9 cellular contexts compared by ENCODE assay signal in the genomic region with DNA sequence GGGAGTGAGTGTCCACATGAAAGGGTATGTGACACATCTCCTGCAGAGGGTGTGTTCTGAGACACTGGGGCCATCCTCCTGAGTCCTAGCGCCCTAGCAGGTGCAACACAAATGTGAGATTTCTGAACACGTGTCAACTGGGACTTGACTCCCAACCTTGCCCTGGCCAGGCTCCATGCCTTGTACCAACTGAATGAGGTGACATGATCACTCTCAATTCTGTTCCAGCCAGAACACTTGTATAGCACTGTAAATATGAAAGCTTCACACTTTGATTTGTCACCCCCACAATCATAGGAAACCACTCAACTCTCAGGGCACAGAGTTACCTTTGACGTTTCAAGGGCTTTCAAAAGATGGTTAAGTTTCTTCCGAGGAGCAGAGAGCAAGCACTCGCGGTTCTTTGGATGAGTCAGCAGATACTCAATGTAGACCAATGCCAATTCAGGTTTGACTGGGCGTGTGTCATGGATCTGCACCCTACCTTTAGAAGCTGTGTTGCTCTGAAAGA. TPM values are rescaled to one million over a fixed set of nuclear protein-coding genes. Genes with fewer than 3 reads are reported as not detected.
DNase-seq lines count a peak whose midpoint lies in the region; ATAC-seq, FAIRE-seq and TF ChIP-seq lines count a peak whose summit lies in the region.
"Had no signal": no experiment of that assay in that cellular context is flagged by ENCODE, and none has a peak within 500 bp of the region (broad histone marks: within the 10 kb centered on the region; RNA-seq: fewer than 3 reads in every experiment).

No MANE protein-coding gene starts in this region.

- TF ChIP-seq CTCF in upper lobe of right lung (IDR thresholded peaks at IDR 0.05) = no peak

- H3K4me3 ChIP-seq in upper lobe of right lung (no peak overlapping the region), H7 (ENCODE audit: insufficient read depth, low read depth, low read length) (no peak overlapping the region)

- no peaks in the 10 kb centered on the region for H3K9me3 ChIP-seq in upper lobe of right lung

- no peaks in the 10 kb centered on the region for H3K9me3 Mint-ChIP-seq in activated T-helper 1 cell treated with anti-CD3 and anti-CD28 coated beads, Interleukin-12 subunit alpha, Interleukin-12 subunit beta, Interleukin-2, Interleukin-4 antibody, amounts not matched to agents 30 ng/mL and 10 ng/mL and 1 ng/mL, durations not matched to agents 14 hours and 24 hours and 36 hours

- H3K4me1 ChIP-seq in upper lobe of right lung = no peaks in the 10 kb centered on the region

- H3K27me3 ChIP-seq in upper lobe of right lung (no peaks in the 10 kb centered on the region), H7 (ENCODE audit: control insufficient read depth, insufficient read depth, low read length) (no peaks in the 10 kb centered on the region)

- H3K4me1 Mint-ChIP-seq in activated T-helper 1 cell treated with anti-CD3 and anti-CD28 coated beads, Interleukin-12 subunit alpha, Interleukin-12 subunit beta, Interleukin-2, Interleukin-4 antibody, amounts not matched to agents 30 ng/mL and 10 ng/mL and 1 ng/mL, durations not matched to agents 14 hours and 24 hours and 36 hours (ENCODE audit: low read depth) = peaks cover 32% of the 10 kb centered on the region

- peaks cover 39% of the 10 kb centered on the region for H3K36me3 Mint-ChIP-seq in activated T-helper 1 cell treated with anti-CD3 and anti-CD28 coated beads, Interleukin-12 subunit alpha, Interleukin-12 subunit beta, Interleukin-2, Interleukin-4 antibody, amounts not matched to agents 30 ng/mL and 10 ng/mL and 1 ng/mL, durations not matched to agents 14 hours and 24 hours and 36 hours (ENCODE audit: low read depth)

- peak overlapping the region; percentile 40 for H3K4me3 Mint-ChIP-seq in activated T-helper 1 cell treated with anti-CD3 and anti-CD28 coated beads, Interleukin-12 subunit alpha, Interleukin-12 subunit beta, Interleukin-2, Interleukin-4 antibody, amounts not matched to agents 30 ng/mL and 10 ng/mL and 1 ng/mL, durations not matched to agents 14 hours and 24 hours and 36 hours

- peak; percentile 69 for DNase-seq in stimulated activated naive CD4-positive, alpha-beta T cell treated with Interleukin-2 at 50 U/mL for 16 hours (lab: John Stamatoyannopoulos, UW)
- no peak for DNase-seq in stimulated activated naive CD4-positive, alpha-beta T cell (lab: John Stamatoyannopoulos, UW)
- DNase-seq in activated T-helper 1 cell treated with anti-CD3 and anti-CD28 coated beads, Interleukin-12 subunit alpha, Interleukin-12 subunit beta, Interleukin-2, Interleukin-4 antibody, amounts not matched to agents 30 ng/mL and 10 ng/mL and 1 ng/mL, durations not matched to agents 14 hours and 24 hours and 36 hours (ENCODE audit: low spot score) = peak; percentile 68
- DNase-seq in upper lobe of right lung (no peak), H54 (ENCODE audit: insufficient read length, low spot score) (no peak), H7 (no peak), NCI-H1092 (lab: John Stamatoyannopoulos, UW) (no peak)

- FAIRE-seq in H54 (lab: Jason Lieb, UNC) = no peak

- H3K36me3 ChIP-seq in upper lobe of right lung (peaks cover 12% of the 10 kb centered on the region), H7 (replicated peaks; ENCODE audit: control insufficient read depth, insufficient read depth, low read length) (peaks cover 26% of the 10 kb centered on the region)

- no peak overlapping the region for H3K27ac ChIP-seq in upper lobe of right lung
- H3K27ac ChIP-seq: C4-2B had no signal

- H3K27me3 Mint-ChIP-seq in activated T-helper 1 cell treated with anti-CD3 and anti-CD28 coated beads, Interleukin-12 subunit alpha, Interleukin-12 subunit beta, Interleukin-2, Interleukin-4 antibody, amounts not matched to agents 30 ng/mL and 10 ng/mL and 1 ng/mL, durations not matched to agents 14 hours and 24 hours and 36 hours (ENCODE audit: insufficient read depth) = no peaks in the 10 kb centered on the region

- intact Hi-C loops in activated T-helper 1 cell treated with anti-CD3 and anti-CD28 coated beads, Interleukin-12 subunit alpha, Interleukin-12 subunit beta, Interleukin-2, Interleukin-4 antibody, amounts not matched to agents 30 ng/mL and 10 ng/mL and 1 ng/mL, durations not matched to agents 14 hours and 24 hours and 36 hours (cut with micrococcal nuclease) = loop anchor here (1.0 to 5.0 kb wide), 5 partner anchors 48 to 348 kb away; a partner anchor contains a TSS
- intact Hi-C loops in upper lobe of right lung (cut with DNase I) = no loop called here

- peak overlapping the region; percentile 82 for H3K27ac Mint-ChIP-seq in activated T-helper 1 cell treated with anti-CD3 and anti-CD28 coated beads, Interleukin-12 subunit alpha, Interleukin-12 subunit beta, Interleukin-2, Interleukin-4 antibody, amounts not matched to agents 30 ng/mL and 10 ng/mL and 1 ng/mL, durations not matched to agents 14 hours and 24 hours and 36 hours

- no peak for TF ChIP-seq POLR2A in H54 (IDR thresholded peaks at IDR 0.05; ENCODE audit: low read depth, low read length)

- peak; percentile 96 for ATAC-seq in HG03095 (IDR thresholded peaks at IDR 0.05; ENCODE audit: unreplicated experiment)
- ATAC-seq in upper lobe of right lung = peak; percentile 22

RNA-seq across cellular contexts. Expression of a gene that starts 48.6 kb away (rescaled TPM):
- total RNA-seq in activated T-helper 1 cell treated with anti-CD3 and anti-CD28 coated beads, Interleukin-12 subunit alpha, Interleukin-12 subunit beta, Interleukin-2, Interleukin-4 antibody, amounts not matched to agents 30 ng/mL and 10 ng/mL and 1 ng/mL, durations not matched to agents 14 hours and 24 hours and 36 hours = 76.5 and 86.9 TPM in 2 replicates
- 6.5 TPM for total RNA-seq in upper lobe of right lung
- total RNA-seq in H7 (2014; rRNA removed; shearing (Covaris generic)) = 41.1 and 50.9 TPM in 2 replicates

Comparison
In these comparisons a context has a peak if more than half of its experiments do, and no peak if none do; other contexts are left out.
1. DNase-seq: peak in stimulated activated naive CD4-positive, alpha-beta T cell treated with Interleukin-2 at 50 U/mL for 16 hours (single experiment) and activated T-helper 1 cell treated with anti-CD3 and anti-CD28 coated beads, Interleukin-12 subunit alpha, Interleukin-12 subunit beta, Interleukin-2, Interleukin-4 antibody, amounts not matched to agents 30 ng/mL and 10 ng/mL and 1 ng/mL, durations not matched to agents 14 hours and 24 hours and 36 hours (single experiment); none in stimulated activated naive CD4-positive, alpha-beta T cell (0 of 6), upper lobe of right lung (single experiment), H54 (single experiment), H7 (single experiment) and NCI-H1092 (single experiment).